Comparison of ENCODE assay signal across 2 cellular contexts in genomic region chr1:180521474-180522203, GRCh38.
TF ChIP-seq lines count a peak whose summit lies in the region.

No MANE protein-coding gene starts in this region.

TF ChIP-seq in IMR-90, 13 proteins besides CTCF, POLR2A, EP300 and RAD21:
- TF ChIP-seq RCOR1 (IDR thresholded peaks at IDR 0.05; ENCODE audit: insufficient replicate concordance, low read length) (no peak), SMC3 (IDR thresholded peaks at IDR 0.05; ENCODE audit: low read depth, low read length) (no peak), RFX5 (IDR thresholded peaks at IDR 0.05; ENCODE audit: low read depth, low read length) (no peak), ELK1 (IDR thresholded peaks at IDR 0.05; ENCODE audit: borderline replicate concordance, low read depth, low read length) (no peak), BHLHE40 (IDR thresholded peaks at IDR 0.05; ENCODE audit: low read depth, low read length) (no peak), NFE2L2 (IDR thresholded peaks at IDR 0.05; ENCODE audit: low read depth, low read length) (no peak), CEBPB (IDR thresholded peaks at IDR 0.05; ENCODE audit: low read depth, low read length) (no peak), CHD1 (IDR thresholded peaks at IDR 0.05; ENCODE audit: low read depth, low read length) (no peak), USF2 (IDR thresholded peaks at IDR 0.05; ENCODE audit: low read depth, low read length) (no peak), FOS (IDR thresholded peaks at IDR 0.05; ENCODE audit: low read depth, low read length) (no peak)

TF ChIP-seq in K562, 482 proteins besides CTCF, POLR2A, EP300 and RAD21 (continues in another document):
- TF ChIP-seq GATAD2A (IDR thresholded peaks at IDR 0.05) (0 out of 2 replicates have a peak, but pooled peaks have one; percentile 41), ERF (CRISPR knock-in tag; IDR thresholded peaks at IDR 0.05) (no peak), ZNF280A (IDR thresholded peaks at IDR 0.05; ENCODE audit: low read depth, partially characterized antibody) (no peak), TOE1 (IDR thresholded peaks at IDR 0.05; ENCODE audit: borderline replicate concordance) (peak; percentile 62; the same call in 1 of the 2 replicates), TOE1 (CRISPR knock-in tag; IDR thresholded peaks at IDR 0.05; ENCODE audit: borderline replicate concordance, low read depth) (no peak), THAP7 (CRISPR knock-in tag; IDR thresholded peaks at IDR 0.05) (no peak), POLR2AphosphoS2 (IDR thresholded peaks at IDR 0.05; ENCODE audit: low read length) (no peak), GABPB2 (CRISPR knock-in tag; conservative IDR thresholded peaks at IDR 0.05) (no peak), BACH1 (tag; IDR thresholded peaks at IDR 0.05) (peak; percentile 52; the same call in 1 of the 2 replicates), BHLHE40 (IDR thresholded peaks at IDR 0.05; ENCODE audit: low read length) (no peak), PKNOX1 (IDR thresholded peaks at IDR 0.05) (peak; percentile 70), TRIM28 (IDR thresholded peaks at IDR 0.05) (no peak), CREBBP (IDR thresholded peaks at IDR 0.05; ENCODE audit: low read depth, low read length) (no peak), ZNF41 (CRISPR knock-in tag; conservative IDR thresholded peaks at IDR 0.05) (no peak), SRF (CRISPR knock-in tag; IDR thresholded peaks at IDR 0.05) (no peak), EHMT2 (IDR thresholded peaks at IDR 0.05) (no peak), TSC22D4 (tag; IDR thresholded peaks at IDR 0.05) (no peak), CREB3 (tag; conservative IDR thresholded peaks at IDR 0.05; ENCODE audit: low read depth) (no peak), PML (IDR thresholded peaks at IDR 0.05; ENCODE audit: low read length) (no peak), ZBTB9 (CRISPR knock-in tag; IDR thresholded peaks at IDR 0.05) (no peak), AFF1 (IDR thresholded peaks at IDR 0.05; ENCODE audit: low read depth in 1 of 2, partially characterized antibody in 2 of 2) (peak in 1 of 2 experiments; percentile 14), GTF2A2 (tag; IDR thresholded peaks at IDR 0.05) (no peak), ZMIZ1 (IDR thresholded peaks at IDR 0.05; ENCODE audit: low read depth in 2 of 2, low read length in 2 of 2) (no peak), ZBTB8A (IDR thresholded peaks at IDR 0.05; ENCODE audit: partially characterized antibody) (no peak), SP1 (CRISPR knock-in tag; IDR thresholded peaks at IDR 0.05) (no peak), ZBTB34 (CRISPR knock-in tag; IDR thresholded peaks at IDR 0.05) (no peak), BCLAF1 (IDR thresholded peaks at IDR 0.05; ENCODE audit: borderline replicate concordance in 1 of 2, control insufficient read depth in 1 of 2, low read depth in 2 of 2, low read length in 1 of 2) (no peak), HDAC3 (IDR thresholded peaks at IDR 0.05; ENCODE audit: borderline replicate concordance, partially characterized antibody) (peak; percentile 11), PHF21A (IDR thresholded peaks at IDR 0.05; ENCODE audit: borderline replicate concordance, low read depth) (no peak), ADNP (tag; IDR thresholded peaks at IDR 0.05) (no peak), RBM17 (IDR thresholded peaks at IDR 0.05; ENCODE audit: borderline replicate concordance, low read depth, low read length) (no peak), L3MBTL2 (IDR thresholded peaks at IDR 0.05) (peak; percentile 82), ZBTB11 (CRISPR knock-in tag; IDR thresholded peaks at IDR 0.05) (no peak)
